8 cellular contexts compared by ENCODE assay signal in genomic region chr10:102645741-102646609, GRCh38.
DNase-seq lines count a peak whose midpoint lies in the region; ATAC-seq lines count a peak whose summit lies in the region.

No MANE protein-coding gene starts in this region.

- H3K9ac ChIP-seq in NT2/D1 (ENCODE audit: insufficient read length, low read depth): peak overlapping the region; percentile 88

- peak overlapping the region; percentile 97 for H3K27ac ChIP-seq in epithelial cell of prostate
- peak overlapping the region; percentile 99 for H3K27ac ChIP-seq in muscle layer of duodenum (ENCODE audit: low read length)

- peaks cover 39% of the 10 kb centered on the region for H3K36me3 ChIP-seq in NT2/D1 (ENCODE audit: insufficient read depth, insufficient read length, low read length)
- H3K36me3 ChIP-seq in muscle layer of duodenum (ENCODE audit: control insufficient read depth in 1 of 2, insufficient read depth in 2 of 2, low read length in 2 of 2): peaks cover 4 to 15% of the 10 kb centered on the region in 2 donors

- H3K27me3 ChIP-seq in NT2/D1 (ENCODE audit: insufficient read depth, insufficient read length) (no peaks in the 10 kb centered on the region), muscle layer of duodenum (ENCODE audit: low read depth, low read length) (no peaks in the 10 kb centered on the region)

- ATAC-seq in HG02973 (IDR thresholded peaks at IDR 0.05; ENCODE audit: unreplicated experiment): peak; percentile 28

- H3K9me3 ChIP-seq in NT2/D1 (ENCODE audit: insufficient read depth, low read length) (no peaks in the 10 kb centered on the region), muscle layer of duodenum (ENCODE audit: control insufficient read depth in 1 of 2, low read length in 2 of 2) (no peaks in the 10 kb centered on the region)

- DNase-seq in NCI-H2196 (lab: John Stamatoyannopoulos, UW; ENCODE audit: unreplicated experiment) (peak; percentile 17), NCI-H2196 treated with DMSO at 0.1 percent for 48 hours (lab: John Stamatoyannopoulos, UW; ENCODE audit: unreplicated experiment) (no peak), NT2/D1 (ENCODE audit: low read depth, low spot score) (no peak), activated T-cell treated with anti-CD3 and anti-CD28 coated beads for 1 hour (ENCODE audit: low read depth) (peak; percentile 50), epithelial cell of prostate (ENCODE audit: low read depth, low spot score) (peak; percentile 76)
- peak; percentile 65 to 68 for DNase-seq in stimulated activated CD8-positive, alpha-beta memory T cell treated with anti-CD3 and anti-CD28 coated beads, Interleukin-7, amount 100 ng/mL, for 4 hours (ENCODE audit: low read depth in 2 of 2)

- H3K4me3 ChIP-seq in NT2/D1 (ENCODE audit: insufficient read length, low read depth) (peak overlapping the region; percentile 78), muscle layer of duodenum (ENCODE audit: low read depth in 1 of 2, low read length in 2 of 2) (peak overlapping the region; percentile 92 to 99)

- peaks cover 18% of the 10 kb centered on the region for H3K4me1 ChIP-seq in NT2/D1 (ENCODE audit: insufficient read depth, insufficient read length)
- H3K4me1 ChIP-seq in muscle layer of duodenum (ENCODE audit: control insufficient read depth in 1 of 2, insufficient read depth in 2 of 2, low read length in 2 of 2): peaks cover 37 to 58% of the 10 kb centered on the region in 2 donors

Comparison
In these comparisons a context has a peak if more than half of its experiments do, and no peak if none do; other contexts are left out.
1. DNase-seq: peak in NCI-H2196 (single experiment), activated T-cell treated with anti-CD3 and anti-CD28 coated beads for 1 hour (single experiment), epithelial cell of prostate (single experiment) and stimulated activated CD8-positive, alpha-beta memory T cell treated with anti-CD3 and anti-CD28 coated beads, Interleukin-7, amount 100 ng/mL, for 4 hours (2 of 2); none in NCI-H2196 treated with DMSO at 0.1 percent for 48 hours (single experiment) and NT2/D1 (single experiment).